9 cellular contexts compared by ENCODE assay signal in the genomic region with DNA sequence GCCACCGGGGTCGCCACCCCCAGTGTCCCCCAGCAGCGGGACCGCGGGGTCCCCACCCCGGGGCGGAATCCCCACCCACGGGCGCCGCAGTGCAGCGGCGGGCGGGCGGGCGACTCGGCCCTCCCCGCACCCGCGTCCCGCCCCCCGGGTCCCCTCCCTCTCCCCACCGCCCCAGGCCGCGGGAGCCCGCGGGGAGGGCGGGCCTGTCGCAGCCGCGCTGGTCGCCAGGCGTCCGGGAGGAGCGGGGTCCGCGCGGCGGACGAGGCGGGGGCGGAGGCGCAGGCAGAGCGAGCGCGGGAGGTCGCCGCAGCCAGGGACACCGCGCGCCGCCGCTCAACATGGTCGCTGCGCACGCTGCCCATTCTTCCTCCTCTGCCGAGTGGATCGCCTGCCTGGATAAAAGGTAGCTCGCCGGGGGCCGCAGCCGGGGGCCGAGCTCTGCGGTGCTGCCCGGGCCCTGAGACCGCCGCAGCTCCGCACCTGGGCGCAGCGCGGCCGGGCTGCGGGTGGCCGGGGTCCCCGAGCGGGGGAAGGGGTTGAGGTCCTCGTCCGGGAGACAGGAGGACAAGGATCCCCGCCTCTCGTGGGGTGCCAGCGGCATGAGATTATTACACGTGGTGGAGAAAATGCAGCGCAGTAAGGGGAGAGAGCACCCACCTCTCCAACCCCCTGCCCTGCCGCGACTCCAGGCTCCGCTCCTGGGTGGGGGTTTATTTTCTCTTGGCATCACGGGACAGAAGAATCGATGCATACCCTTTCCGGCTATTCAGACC. TPM values are rescaled to one million over a fixed set of nuclear protein-coding genes. Genes with fewer than 3 reads are reported as not detected.
DNase-seq lines count a peak whose midpoint lies in the region; ATAC-seq, FAIRE-seq and TF ChIP-seq lines count a peak whose summit lies in the region.
"Had no signal": no experiment of that assay in that cellular context is flagged by ENCODE, and none has a peak within 500 bp of the region (broad histone marks: within the 10 kb centered on the region; RNA-seq: fewer than 3 reads in every experiment).

A gene (plus strand): TSS at position 200 of the 773 bp plus-strand sequence. CDS start 139 bp downstream, at position 339.

- DNase-seq in stimulated activated CD4-positive, alpha-beta T cell treated with anti-CD3 and anti-CD28 coated beads, Interleukin-12 subunit alpha, Interleukin-12 subunit beta, amount 100 ng/mL, for 4 hours, result peak; percentile 5
- no peak for DNase-seq in stimulated activated CD4-positive, alpha-beta T cell treated with anti-CD3 and anti-CD28 coated beads, Interleukin-2, amount 100 ng/mL, for 48 hours
- DNase-seq in activated T-helper 1 cell treated with anti-CD3 and anti-CD28 coated beads, Interleukin-12 subunit alpha, Interleukin-12 subunit beta, Interleukin-2, Interleukin-4 antibody, amounts not matched to agents 30 ng/mL and 10 ng/mL and 1 ng/mL, durations not matched to agents 14 hours and 24 hours and 36 hours (ENCODE audit: low spot score), result no peak
- DNase-seq in left cardiac atrium, result no peak
- DNase-seq in retinal pigment epithelial cell (ENCODE audit: low read depth), result no peak
- DNase-seq in effector CD4-positive, alpha-beta T cell, result no peak
- DNase-seq in D721Med (ENCODE audit: insufficient read length, low spot score), result no peak

- TF ChIP-seq CTCF in retinal pigment epithelial cell (conservative IDR thresholded peaks at IDR 0.05; ENCODE audit: low read depth, low read length) (no peak), D721Med (IDR thresholded peaks at IDR 0.05; ENCODE audit: insufficient read depth, missing control alignments) (no peak)

- intact Hi-C loops in activated T-helper 1 cell treated with anti-CD3 and anti-CD28 coated beads, Interleukin-12 subunit alpha, Interleukin-12 subunit beta, Interleukin-2, Interleukin-4 antibody, amounts not matched to agents 30 ng/mL and 10 ng/mL and 1 ng/mL, durations not matched to agents 14 hours and 24 hours and 36 hours (cut with micrococcal nuclease), result no loop called here
- intact Hi-C loops in left cardiac atrium (cut with DNase I), result no loop called here

- no peak for FAIRE-seq in D721Med (lab: Jason Lieb, UNC)
- FAIRE-seq: GM12878 had no signal

- H3K9me3 Mint-ChIP-seq in activated T-helper 1 cell treated with anti-CD3 and anti-CD28 coated beads, Interleukin-12 subunit alpha, Interleukin-12 subunit beta, Interleukin-2, Interleukin-4 antibody, amounts not matched to agents 30 ng/mL and 10 ng/mL and 1 ng/mL, durations not matched to agents 14 hours and 24 hours and 36 hours, result no peaks in the 10 kb centered on the region

- H3K27ac Mint-ChIP-seq in activated T-helper 1 cell treated with anti-CD3 and anti-CD28 coated beads, Interleukin-12 subunit alpha, Interleukin-12 subunit beta, Interleukin-2, Interleukin-4 antibody, amounts not matched to agents 30 ng/mL and 10 ng/mL and 1 ng/mL, durations not matched to agents 14 hours and 24 hours and 36 hours, result no peak within 1 kb of the TSS

- H3K36me3 Mint-ChIP-seq in activated T-helper 1 cell treated with anti-CD3 and anti-CD28 coated beads, Interleukin-12 subunit alpha, Interleukin-12 subunit beta, Interleukin-2, Interleukin-4 antibody, amounts not matched to agents 30 ng/mL and 10 ng/mL and 1 ng/mL, durations not matched to agents 14 hours and 24 hours and 36 hours (ENCODE audit: low read depth), result no peaks in the 10 kb centered on the region

- ATAC-seq in left cardiac atrium (peak; percentile 62 to 75), HG03045 (IDR thresholded peaks at IDR 0.05; ENCODE audit: unreplicated experiment) (no peak)
- ATAC-seq: GM12878 had no signal

- H3K4me3 ChIP-seq in retinal pigment epithelial cell (ENCODE audit: low read length), result peak within 1 kb of the TSS; percentile 58
- H3K4me3 ChIP-seq: GM12878 had no signal

- H3K4me3 Mint-ChIP-seq in activated T-helper 1 cell treated with anti-CD3 and anti-CD28 coated beads, Interleukin-12 subunit alpha, Interleukin-12 subunit beta, Interleukin-2, Interleukin-4 antibody, amounts not matched to agents 30 ng/mL and 10 ng/mL and 1 ng/mL, durations not matched to agents 14 hours and 24 hours and 36 hours, result peak within 1 kb of the TSS; percentile 65

- peaks cover 72% of the 10 kb centered on the region for H3K27me3 Mint-ChIP-seq in activated T-helper 1 cell treated with anti-CD3 and anti-CD28 coated beads, Interleukin-12 subunit alpha, Interleukin-12 subunit beta, Interleukin-2, Interleukin-4 antibody, amounts not matched to agents 30 ng/mL and 10 ng/mL and 1 ng/mL, durations not matched to agents 14 hours and 24 hours and 36 hours (ENCODE audit: insufficient read depth)

- H3K4me1 Mint-ChIP-seq in activated T-helper 1 cell treated with anti-CD3 and anti-CD28 coated beads, Interleukin-12 subunit alpha, Interleukin-12 subunit beta, Interleukin-2, Interleukin-4 antibody, amounts not matched to agents 30 ng/mL and 10 ng/mL and 1 ng/mL, durations not matched to agents 14 hours and 24 hours and 36 hours (ENCODE audit: low read depth), result no peaks in the 10 kb centered on the region

RNA-seq across cellular contexts. Expression of the gene that starts here (rescaled TPM):
- total RNA-seq in activated T-helper 1 cell treated with anti-CD3 and anti-CD28 coated beads, Interleukin-12 subunit alpha, Interleukin-12 subunit beta, Interleukin-2, Interleukin-4 antibody, amounts not matched to agents 30 ng/mL and 10 ng/mL and 1 ng/mL, durations not matched to agents 14 hours and 24 hours and 36 hours, result 0.31 and 0.42 TPM in 2 replicates
- 10 to 100 TPM; 10.9 to 12.9 TPM for total RNA-seq in left cardiac atrium
